14 cellular contexts compared by ENCODE assay signal in the genomic region with DNA sequence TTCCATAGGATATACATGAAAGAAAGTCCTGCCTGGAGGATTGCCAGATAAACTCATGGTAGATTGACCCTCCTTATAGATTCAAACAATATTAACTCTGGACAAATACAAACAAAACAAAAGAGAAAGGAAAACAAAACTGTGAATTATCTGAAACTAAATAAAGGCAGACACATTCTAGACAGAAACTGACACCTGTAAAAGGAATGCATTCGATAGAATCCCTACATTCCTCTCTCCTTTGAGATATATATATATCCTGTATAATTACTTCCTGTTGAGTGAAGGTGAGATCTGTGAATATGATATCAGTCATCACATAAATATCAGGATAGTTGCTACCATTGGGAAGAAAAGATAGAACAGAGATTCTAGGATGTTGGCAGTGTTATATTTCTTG.
DNase-seq lines count a peak whose midpoint lies in the region; ATAC-seq and TF ChIP-seq lines count a peak whose summit lies in the region.
"Had no signal": no experiment of that assay in that cellular context is flagged by ENCODE, and none has a peak within 500 bp of the region (broad histone marks: within the 10 kb centered on the region; RNA-seq: fewer than 3 reads in every experiment).

No MANE protein-coding gene starts in this region.

- DNase-seq in NCI-H510A treated with DMSO at 0.1 percent for 48 hours (lab: John Stamatoyannopoulos, UW) (peak; percentile 22), NCI-H510A (lab: John Stamatoyannopoulos, UW) (no peak), PC-9 (peak in 1 of 2 experiments; percentile 51), dedifferentiated amniotic fluid mesenchymal stem cell (ENCODE audit: extremely low spot score) (peak; percentile 11), NCI-H2029 treated with DMSO at 0.1 percent for 48 hours (lab: John Stamatoyannopoulos, UW) (no peak), Peyer's patch (no peak)
- DNase-seq: ACHN; CD4-positive, CD25-positive, alpha-beta regulatory T cell; DMS79; GM23248 had no signal

- ATAC-seq in HG03520 (IDR thresholded peaks at IDR 0.05; ENCODE audit: unreplicated experiment), result no peak
- ATAC-seq: GM12878, HCT116 had no signal

- no peaks in the 10 kb centered on the region for H4K20me1 ChIP-seq in PC-9 (ENCODE audit: insufficient read depth)
- H4K20me1 ChIP-seq: BLaER1 treated with 17β-estradiol and CSF1 and Interleukin-3, amounts not matched to agents 10 nM and 100 nM had no signal

- no peaks in the 10 kb centered on the region for H3F3A ChIP-seq in PC-9 (ENCODE audit: insufficient read depth, low read depth)

- H3K27me3 ChIP-seq in PC-9 (ENCODE audit: insufficient read depth, low read depth), result no peaks in the 10 kb centered on the region
- H3K27me3 ChIP-seq in Peyer's patch, result no peaks in the 10 kb centered on the region
- H3K27me3 ChIP-seq: BLaER1 treated with 17β-estradiol and CSF1 and Interleukin-3, amounts not matched to agents 10 nM and 100 nM had no signal

- H3K79me2 ChIP-seq in PC-9 (ENCODE audit: low read depth), result no peaks in the 10 kb centered on the region

- H3K4me1 ChIP-seq in PC-9 (replicated peaks; ENCODE audit: insufficient read depth) (0 out of 2 replicates have a peak, but pooled peaks cover 6% of the 10 kb centered on the region), Peyer's patch (no peaks in the 10 kb centered on the region)
- H3K4me1 ChIP-seq: BLaER1 treated with 17β-estradiol and CSF1 and Interleukin-3, amounts not matched to agents 10 nM and 100 nM had no signal

- H3K4me3 ChIP-seq in PC-9 (no peak overlapping the region), Peyer's patch (no peak overlapping the region)
- H3K4me3 ChIP-seq: BLaER1 treated with 17β-estradiol and CSF1 and Interleukin-3, amounts not matched to agents 10 nM and 100 nM; GM12878; GM23248 had no signal

- POLR2A ChIA-PET in PC-9 (lab: Charles Lee; ENCODE audit: unreplicated experiment), result no interaction called here

- H3K9me3 ChIP-seq in PC-9 (ENCODE audit: insufficient read depth, low read depth), result no peaks in the 10 kb centered on the region
- H3K9me3 ChIP-seq in Peyer's patch, result no peaks in the 10 kb centered on the region

- TF ChIP-seq POLR2A in Peyer's patch (IDR thresholded peaks at IDR 0.05), result no peak

- CTCF ChIA-PET in PC-9 (lab: Charles Lee), result no interaction called here

- intact Hi-C loops in PC-9 (cut with micrococcal nuclease; ENCODE audit: unreplicated experiment), result no loop called here

- H3K27ac ChIP-seq in PC-9, result 0 out of 2 replicates have a peak overlapping the region, but pooled peaks have one; percentile 34
- H3K27ac ChIP-seq in Peyer's patch, result no peak overlapping the region
- H3K27ac ChIP-seq: BLaER1 treated with 17β-estradiol and CSF1 and Interleukin-3, amounts not matched to agents 10 nM and 100 nM; GM23248 had no signal

- no TSS peak for BruUV-seq in PC-9 (replicated peaks; lab: Mats Ljungman, UMichigan)

- H2AFZ ChIP-seq in PC-9, result peak overlapping the region; percentile 16; the same call in 1 of the 2 replicates
- H2AFZ ChIP-seq: GM23248 had no signal

- H3K4me2 ChIP-seq in PC-9, result peak overlapping the region; percentile 26; the same call in 1 of the 2 replicates
- H3K4me2 ChIP-seq: BLaER1 treated with 17β-estradiol and CSF1 and Interleukin-3, amounts not matched to agents 10 nM and 100 nM had no signal

- H3K36me3 ChIP-seq in PC-9 (ENCODE audit: low read depth), result no peaks in the 10 kb centered on the region
- no peaks in the 10 kb centered on the region for H3K36me3 ChIP-seq in Peyer's patch
- H3K36me3 ChIP-seq: BLaER1 treated with 17β-estradiol and CSF1 and Interleukin-3, amounts not matched to agents 10 nM and 100 nM had no signal

- H3K9me2 ChIP-seq in PC-9 (ENCODE audit: insufficient read depth), result no peaks in the 10 kb centered on the region

- TF ChIP-seq CTCF in PC-9 (conservative IDR thresholded peaks at IDR 0.05) (no peak), Peyer's patch (IDR thresholded peaks at IDR 0.05) (no peak)

Comparison
In these comparisons a context has a peak if more than half of its experiments do, and no peak if none do; other contexts are left out.
1. DNase-seq: peak in NCI-H510A treated with DMSO at 0.1 percent for 48 hours (single experiment) and dedifferentiated amniotic fluid mesenchymal stem cell (single experiment); none in NCI-H510A (single experiment), NCI-H2029 treated with DMSO at 0.1 percent for 48 hours (single experiment) and Peyer's patch (0 of 3).